In genomic region chr12:83985068-83985467, GRCh38 we compare ENCODE assay signal across 20 cellular contexts.
A peak's percentile ranks its signal among the peaks of the same experiment; 100 is the strongest.
DNase-seq lines count a peak whose midpoint lies in the region; ATAC-seq and TF ChIP-seq lines count a peak whose summit lies in the region.
"Had no signal": no experiment of that assay in that cellular context is flagged by ENCODE, and none has a peak within 500 bp of the region (broad histone marks: within the 10 kb centered on the region; RNA-seq: fewer than 3 reads in every experiment).

No MANE protein-coding gene starts in this region.

- H3K27ac ChIP-seq in Peyer's patch: no peak overlapping the region
- H3K27ac ChIP-seq: KMS-11, SJSA1 had no signal

- ATAC-seq in SK-N-SH treated with all-trans-retinoic acid at 6 μM for 48 hours: peak; percentile 61
- ATAC-seq in GM18907 (IDR thresholded peaks at IDR 0.05; ENCODE audit: unreplicated experiment): no peak
- no peak for ATAC-seq in HG02798 (IDR thresholded peaks at IDR 0.05; ENCODE audit: poor library complexity, unreplicated experiment)
- ATAC-seq: HCT116 had no signal

- no peaks in the 10 kb centered on the region for H3K4me1 ChIP-seq in Peyer's patch
- H3K4me1 ChIP-seq: SJSA1 had no signal

- no peak for TF ChIP-seq CTCF in Peyer's patch (IDR thresholded peaks at IDR 0.05)

- no peak overlapping the region for H3K4me3 ChIP-seq in Peyer's patch
- H3K4me3 ChIP-seq: SJSA1 had no signal

- H3K9me3 ChIP-seq in Peyer's patch: no peaks in the 10 kb centered on the region

- no peak for TF ChIP-seq POLR2A in Peyer's patch (IDR thresholded peaks at IDR 0.05)

- H3K27me3 ChIP-seq in Peyer's patch: no peaks in the 10 kb centered on the region
- H3K27me3 ChIP-seq: SJSA1 had no signal

- no peaks in the 10 kb centered on the region for H3K36me3 ChIP-seq in Peyer's patch
- H3K36me3 ChIP-seq: SJSA1 had no signal

- DNase-seq in NCI-H1092 treated with DMSO at 0.1 percent for 48 hours (lab: John Stamatoyannopoulos, UW) (peak; percentile 22), NCI-H1092 (lab: John Stamatoyannopoulos, UW) (no peak), EH (ENCODE audit: low read depth) (peak; percentile 4), NCI-H446 treated with DMSO at 0.1 percent for 48 hours (lab: John Stamatoyannopoulos, UW) (peak; percentile 18), Peyer's patch (no peak)
- DNase-seq: 8988T, Calu3, GF-D8, IMR-90, NCI-H1694 treated with DMSO at 0.1 percent for 48 hours, NCI-H2081, NCI-H526, Right ventricle myocardium superior, T-helper 1 cell had no signal

TF ChIP-seq in SK-N-SH treated with all-trans-retinoic acid at 6 μM for 48 hours, 23 proteins besides CTCF, POLR2A, EP300 and RAD21:
- TF ChIP-seq ZNF8 (CRISPR knock-in tag; IDR thresholded peaks at IDR 0.05) (no peak), TOX (CRISPR knock-in tag; IDR thresholded peaks at IDR 0.05; ENCODE audit: borderline replicate concordance) (no peak), ISL1 (CRISPR knock-in tag; IDR thresholded peaks at IDR 0.05) (peak; percentile 73)

Comparison
In these comparisons a context has a peak if more than half of its experiments do, and no peak if none do; other contexts are left out.
1. DNase-seq: peak in NCI-H1092 treated with DMSO at 0.1 percent for 48 hours (single experiment), EH (single experiment) and NCI-H446 treated with DMSO at 0.1 percent for 48 hours (single experiment); none in NCI-H1092 (single experiment) and Peyer's patch (0 of 3).